In genomic region chrX:110381216-110381615, GRCh38 we compare ENCODE assay signal across 20 cellular contexts. TPM values are rescaled to one million over a fixed set of nuclear protein-coding genes. Genes with fewer than 3 reads are reported as not detected.
DNase-seq lines count a peak whose midpoint lies in the region; TF ChIP-seq lines count a peak whose summit lies in the region.
"Had no signal": no experiment of that assay in that cellular context is flagged by ENCODE, and none has a peak within 500 bp of the region (broad histone marks: within the 10 kb centered on the region; RNA-seq: fewer than 3 reads in every experiment).

No MANE protein-coding gene starts in this region.

- H3K27ac Mint-ChIP-seq in HFFc6 = peak overlapping the region; percentile 16
- H3K27ac Mint-ChIP-seq: CD14-positive monocyte, GM23338 had no signal

- CTCF ChIA-PET in AG04449 (lab: Yijun Ruan, JAX) = interaction anchor here (6.6 kb wide), 1 partner anchor 27 kb away, joined by 33 read pairs; no protein-coding TSS in a partner anchor

- peak overlapping the region; percentile 59; the same call in 1 of the 2 replicates for H3K4me3 Mint-ChIP-seq in HFFc6
- H3K4me3 Mint-ChIP-seq: CD14-positive monocyte, GM23338 had no signal

- H3K4me3 ChIP-seq in AG04449 (ENCODE audit: low read depth, low read length) = no peak overlapping the region
- H3K4me3 ChIP-seq in fibroblast of mammary gland (ENCODE audit: control insufficient read depth, low read depth, low read length) = no peak overlapping the region
- H3K4me3 ChIP-seq: GM12878, GM23338 had no signal

- H3K9me3 Mint-ChIP-seq in HFFc6 = no peaks in the 10 kb centered on the region
- H3K9me3 Mint-ChIP-seq: GM23338 had no signal

- H3K4me1 Mint-ChIP-seq in HFFc6 (ENCODE audit: low read depth) = peaks cover 65% of the 10 kb centered on the region
- H3K4me1 Mint-ChIP-seq: CD14-positive monocyte, GM23338 had no signal

- DNase-seq in AG04449 (ENCODE audit: low read depth, low spot score) = peak; percentile 66
- peak; percentile 75 for DNase-seq in HFFc6
- DNase-seq in amniotic epithelial cell (ENCODE audit: low read depth) = peak; percentile 53
- peak; percentile 22 for DNase-seq in fibroblast of mammary gland (ENCODE audit: low read depth)
- DNase-seq in activated CD4-positive, CD25-positive, alpha-beta regulatory T cell (lab: John Stamatoyannopoulos, UW) = no peak
- no peak for DNase-seq in mucosa of gallbladder (ENCODE audit: low spot score)
- no peak for DNase-seq in central memory CD4-positive, alpha-beta T cell
- DNase-seq in NCI-H1436 treated with DMSO at 0.1 percent for 48 hours (lab: John Stamatoyannopoulos, UW) = no peak
- DNase-seq: COR-L47, DMS153, KG1, MM.1S, NCI-H1105, NCI-H1930, NCI-H510A treated with DMSO at 0.1 percent for 48 hours, RPMI8226 had no signal

- TF ChIP-seq CTCF in AG04449 (IDR thresholded peaks at IDR 0.05; ENCODE audit: insufficient read depth, low read length, missing control alignments) (no peak), HFFc6 (IDR thresholded peaks at IDR 0.05) (no peak), fibroblast of mammary gland (conservative IDR thresholded peaks at IDR 0.05; ENCODE audit: control insufficient read depth, insufficient read depth, low read depth, low read length) (no peak)

- no peaks in the 10 kb centered on the region for H3K36me3 Mint-ChIP-seq in HFFc6 (ENCODE audit: low read depth)
- H3K36me3 Mint-ChIP-seq: CD14-positive monocyte had no signal

- POLR2A ChIA-PET in AG04449 (lab: Yijun Ruan, JAX) = no interaction called here

- peaks cover 1% of the 10 kb centered on the region; the same call in 1 of the 2 replicates for H3K27me3 Mint-ChIP-seq in HFFc6 (ENCODE audit: insufficient read depth)

RNA-seq across cellular contexts. Expression of gene RTL9, which starts 22.6 kb away (rescaled TPM):
- under 1 TPM; 0.24 to 0.48 (median 0.32) TPM for total RNA-seq in HFFc6 (2021; fragmentation: NEBNext Ultra II Directional; extraction: Animal tissue kit (Norgen Biotek cat#: 25700))
- total RNA-seq in mucosa of gallbladder = 0.17 TPM
- total RNA-seq: G401 had no signal

Comparison
In these comparisons a context has a peak if more than half of its experiments do, and no peak if none do; other contexts are left out.
1. DNase-seq: peak in AG04449 (single experiment), HFFc6 (single experiment), amniotic epithelial cell (single experiment) and fibroblast of mammary gland (single experiment); none in activated CD4-positive, CD25-positive, alpha-beta regulatory T cell (0 of 4), mucosa of gallbladder (single experiment), central memory CD4-positive, alpha-beta T cell (single experiment) and NCI-H1436 treated with DMSO at 0.1 percent for 48 hours (single experiment).